In genomic region chrX:119401569-119401968, GRCh38 we compare ENCODE assay signal across 1 cellular context.
TF ChIP-seq lines count a peak whose summit lies in the region.

No MANE protein-coding gene starts in this region.

TF ChIP-seq in A549, 52 proteins besides CTCF, POLR2A, EP300 and RAD21 (continued from another document):
- TF ChIP-seq BCL3 (IDR thresholded peaks at IDR 0.05) (no peak), CBX2 (IDR thresholded peaks at IDR 0.05; ENCODE audit: borderline replicate concordance, low read depth) (no peak), ZC3H11A (IDR thresholded peaks at IDR 0.05) (no peak)
